ENCODE assay signal across 18 cellular contexts in genomic region chr15:40948706-40949473, GRCh38.
"Had no signal": no experiment of that assay in that cellular context is flagged by ENCODE, and none has a peak within 500 bp of the region (broad histone marks: within the 10 kb centered on the region; RNA-seq: fewer than 3 reads in every experiment).

No MANE protein-coding gene starts in this region.

- H3K4me3 Mint-ChIP-seq: activated naive CD8-positive, alpha-beta T cell treated with anti-CD3 and anti-CD28 coated beads, Interleukin-2, amount 10 ng/mL, durations not matched to agents 7 days and 5 days; stimulated activated memory B cell treated with anti-CD40 and anti-IgM and Interleukin-4, amounts not matched to agents 10 μg/mL and 1 μg/mL and 100 μg/mL, for 72 hours had no signal

- H3K27ac Mint-ChIP-seq: activated naive CD8-positive, alpha-beta T cell treated with anti-CD3 and anti-CD28 coated beads, Interleukin-2, amount 10 ng/mL, durations not matched to agents 7 days and 5 days; nephron; stimulated activated memory B cell treated with anti-CD40 and anti-IgM and Interleukin-4, amounts not matched to agents 10 μg/mL and 1 μg/mL and 100 μg/mL, for 72 hours had no signal

- H3K27ac ChIP-seq: SK-N-MC had no signal

- H3K27me3 ChIP-seq: left lung had no signal

- H3K36me3 ChIP-seq: left lung had no signal

- H3K36me3 Mint-ChIP-seq: activated naive CD8-positive, alpha-beta T cell treated with anti-CD3 and anti-CD28 coated beads, Interleukin-2, amount 10 ng/mL, durations not matched to agents 7 days and 5 days; stimulated activated memory B cell treated with anti-CD40 and anti-IgM and Interleukin-4, amounts not matched to agents 10 μg/mL and 1 μg/mL and 100 μg/mL, for 72 hours had no signal

- ATAC-seq: activated CD4-positive, CD25-positive, alpha-beta regulatory T cell treated with anti-CD3 and anti-CD28 coated beads, Interleukin-2, amount 50 U/mL, for 24 hours; stimulated activated memory B cell treated with anti-CD40 and anti-IgM and Interleukin-4, amounts not matched to agents 10 μg/mL and 1 μg/mL and 100 μg/mL, for 72 hours had no signal

- H3K27me3 Mint-ChIP-seq: activated naive CD8-positive, alpha-beta T cell treated with anti-CD3 and anti-CD28 coated beads, Interleukin-2, amount 10 ng/mL, durations not matched to agents 7 days and 5 days had no signal

- DNase-seq: activated CD4-positive, alpha-beta T cell treated with anti-CD3 and anti-CD28 coated beads, Interleukin-2, amount 50 U/mL, for 1 hour; activated CD8-positive, alpha-beta memory T cell treated with anti-CD3 and anti-CD28 coated beads for 24 hours; activated naive CD8-positive, alpha-beta T cell treated with anti-CD3 and anti-CD28 coated beads, Interleukin-2, amount 10 ng/mL, durations not matched to agents 7 days and 5 days; anterior cingulate cortex; cerebellar nuclear complex; effector memory CD4-positive, alpha-beta T cell; islet precursor cell; left lung; mesenchymal stem cell; stimulated activated CD4-positive, alpha-beta T cell treated with anti-CD3 and anti-CD28 coated beads, Interleukin-12 subunit alpha, Interleukin-12 subunit beta, amount 100 ng/mL, for 4 hours; stimulated activated CD4-positive, alpha-beta T cell treated with anti-CD3 and anti-CD28 coated beads, Interleukin-2, amount 100 ng/mL, for 24 hours; substantia nigra; T-helper 9 cell; trophoblast cell had no signal

- H3K4me3 ChIP-seq: left lung, SK-N-MC had no signal

- H3K9me3 Mint-ChIP-seq: activated naive CD8-positive, alpha-beta T cell treated with anti-CD3 and anti-CD28 coated beads, Interleukin-2, amount 10 ng/mL, durations not matched to agents 7 days and 5 days; nephron; stimulated activated memory B cell treated with anti-CD40 and anti-IgM and Interleukin-4, amounts not matched to agents 10 μg/mL and 1 μg/mL and 100 μg/mL, for 72 hours had no signal

- H3K9me3 ChIP-seq: left lung had no signal
